8 cellular contexts compared by ENCODE assay signal in genomic region chr5:59769041-59769360, GRCh38.
DNase-seq lines count a peak whose midpoint lies in the region; ATAC-seq and TF ChIP-seq lines count a peak whose summit lies in the region.

No MANE protein-coding gene starts in this region.

- H3K27ac ChIP-seq in A673 (ENCODE audit: low read depth, low read length, poor library complexity, severe bottlenecking) (no peak overlapping the region), duodenal mucosa (ENCODE audit: low read depth, low read length) (no peak overlapping the region)
- no peak overlapping the region for H3K27ac ChIP-seq in naive thymus-derived CD4-positive, alpha-beta T cell (ENCODE audit: low read depth, low read length)

- intact Hi-C loops in A673 (cut with micrococcal nuclease; ENCODE audit: unreplicated experiment): no loop called here
- intact Hi-C loops in naive thymus-derived CD4-positive, alpha-beta T cell (cut with micrococcal nuclease): loop anchor here in 1 of 2 donors (2.0 kb wide), 1 partner anchor 22 kb away; no protein-coding TSS in a partner anchor

- H3K4me3 ChIP-seq in A673 (ENCODE audit: low read depth, low read length, poor library complexity, severe bottlenecking): peak overlapping the region; percentile 27
- peak overlapping the region; percentile 74 to 87 for H3K4me3 ChIP-seq in duodenal mucosa (ENCODE audit: low read depth in 1 of 2, low read length in 2 of 2)
- no peak overlapping the region for H3K4me3 ChIP-seq in naive thymus-derived CD4-positive, alpha-beta T cell (ENCODE audit: low read length)

- no peak for ATAC-seq in naive thymus-derived CD4-positive, alpha-beta T cell
- ATAC-seq in activated CD8-positive, alpha-beta T cell treated with anti-CD3 and anti-CD28 coated beads, Interleukin-2, amount 10 ng/mL, durations not matched to agents 7 days and 5 days: no peak

- CTCF ChIA-PET in A673 (lab: Charles Lee): no interaction called here
- CTCF ChIA-PET in naive thymus-derived CD4-positive, alpha-beta T cell (lab: Charles Lee): interaction anchor here (1.1 kb wide), 1 partner anchor 12 kb away, joined by 3 read pairs; no protein-coding TSS in a partner anchor
- CTCF ChIA-PET in activated CD8-positive, alpha-beta T cell treated with anti-CD3 and anti-CD28 coated beads, Interleukin-2, amount 10 ng/mL, durations not matched to agents 7 days and 5 days (lab: Charles Lee): no interaction called here

- H3K36me3 ChIP-seq in A673 (ENCODE audit: insufficient read depth, low read length, poor library complexity, severe bottlenecking): no peaks in the 10 kb centered on the region
- H3K36me3 ChIP-seq in duodenal mucosa (ENCODE audit: control insufficient read depth in 1 of 2, insufficient read depth in 2 of 2, low read length in 2 of 2): peaks cover 0 to 3% of the 10 kb centered on the region in 2 donors
- H3K36me3 ChIP-seq in naive thymus-derived CD4-positive, alpha-beta T cell (ENCODE audit: control insufficient read depth in 2 of 3, insufficient read depth in 3 of 3, low read length in 3 of 3): no peaks in the 10 kb centered on the region

- no peak overlapping the region; the same call in 1 of the 2 replicates for H3K27ac Mint-ChIP-seq in HFFc6
- H3K27ac Mint-ChIP-seq in naive thymus-derived CD4-positive, alpha-beta T cell: no peak overlapping the region
- no peak overlapping the region for H3K27ac Mint-ChIP-seq in activated CD8-positive, alpha-beta T cell treated with anti-CD3 and anti-CD28 coated beads, Interleukin-2, amount 10 ng/mL, durations not matched to agents 7 days and 5 days

- H3K4me1 ChIP-seq in A673 (ENCODE audit: insufficient read depth, low read length, poor library complexity, severe bottlenecking) (peaks cover 6% of the 10 kb centered on the region), duodenal mucosa (ENCODE audit: control insufficient read depth in 1 of 2, insufficient read depth in 2 of 2, low read length in 2 of 2) (peaks cover 4 to 5% of the 10 kb centered on the region in 2 donors)
- H3K4me1 ChIP-seq in naive thymus-derived CD4-positive, alpha-beta T cell (ENCODE audit: control insufficient read depth in 2 of 2, insufficient read depth in 2 of 2, low read length in 2 of 2): peaks cover 0 to 3% of the 10 kb centered on the region in 2 donors

- TF ChIP-seq CTCF in A673 (conservative IDR thresholded peaks at IDR 0.05; ENCODE audit: low read depth, low read length): no peak
- TF ChIP-seq CTCF in HFFc6 (IDR thresholded peaks at IDR 0.05): no peak

- H3K9ac ChIP-seq in duodenal mucosa (ENCODE audit: low read depth in 1 of 2, low read length in 2 of 2): peak overlapping the region; percentile 70 to 85

- peak overlapping the region; percentile 88 for H3K4me3 Mint-ChIP-seq in HFFc6
- peak overlapping the region in 8 of 10 donors; percentile 15 to 85 (median 72) for H3K4me3 Mint-ChIP-seq in naive thymus-derived CD4-positive, alpha-beta T cell
- H3K4me3 Mint-ChIP-seq in activated CD8-positive, alpha-beta T cell treated with anti-CD3 and anti-CD28 coated beads, Interleukin-2, amount 10 ng/mL, durations not matched to agents 7 days and 5 days: no peak overlapping the region

- H3K27me3 ChIP-seq in A673 (replicated peaks; ENCODE audit: insufficient read depth, low read depth, low read length, poor library complexity) (peaks cover 62% of the 10 kb centered on the region), duodenal mucosa (ENCODE audit: control insufficient read depth in 1 of 2, insufficient read depth in 2 of 2, low read length in 2 of 2) (no peaks in the 10 kb centered on the region)
- H3K27me3 ChIP-seq in naive thymus-derived CD4-positive, alpha-beta T cell (ENCODE audit: control insufficient read depth in 2 of 2, insufficient read depth in 2 of 2, low read length in 2 of 2): peaks cover 0 to 3% of the 10 kb centered on the region in 2 donors

- no TSS peak for BruUV-seq in A673 (replicated peaks; lab: Mats Ljungman, UMichigan)

- DNase-seq in A673 (ENCODE audit: low spot score) (no peak), HFFc6 (no peak), hippocampal formation (lab: John Stamatoyannopoulos, UW) (no peak), islet precursor cell (no peak), NOMO-1 treated with DMSO at 0.1 percent for 48 hours (lab: John Stamatoyannopoulos, UW; ENCODE audit: unreplicated experiment) (no peak)
- no peak for DNase-seq in naive thymus-derived CD4-positive, alpha-beta T cell
- DNase-seq in activated CD8-positive, alpha-beta T cell treated with anti-CD3 and anti-CD28 coated beads, Interleukin-2, amount 10 ng/mL, durations not matched to agents 7 days and 5 days: no peak

- peaks cover 23% of the 10 kb centered on the region for H3K4me1 Mint-ChIP-seq in HFFc6 (ENCODE audit: low read depth)
- H3K4me1 Mint-ChIP-seq in naive thymus-derived CD4-positive, alpha-beta T cell: peaks cover 0 to 24% (median 9%) of the 10 kb centered on the region in 7 donors
- no peaks in the 10 kb centered on the region for H3K4me1 Mint-ChIP-seq in activated CD8-positive, alpha-beta T cell treated with anti-CD3 and anti-CD28 coated beads, Interleukin-2, amount 10 ng/mL, durations not matched to agents 7 days and 5 days (ENCODE audit: low read depth)

- H3K36me3 Mint-ChIP-seq in HFFc6 (ENCODE audit: low read depth): no peaks in the 10 kb centered on the region
- H3K36me3 Mint-ChIP-seq in naive thymus-derived CD4-positive, alpha-beta T cell: no peaks in the 10 kb centered on the region
- no peaks in the 10 kb centered on the region for H3K36me3 Mint-ChIP-seq in activated CD8-positive, alpha-beta T cell treated with anti-CD3 and anti-CD28 coated beads, Interleukin-2, amount 10 ng/mL, durations not matched to agents 7 days and 5 days (ENCODE audit: low read depth)

- peaks cover 8% of the 10 kb centered on the region; the same call in 1 of the 2 replicates for H3K27me3 Mint-ChIP-seq in HFFc6 (ENCODE audit: insufficient read depth)
- peaks cover 34 to 61% (median 35%) of the 10 kb centered on the region in 5 donors for H3K27me3 Mint-ChIP-seq in naive thymus-derived CD4-positive, alpha-beta T cell
- peaks cover 42% of the 10 kb centered on the region for H3K27me3 Mint-ChIP-seq in activated CD8-positive, alpha-beta T cell treated with anti-CD3 and anti-CD28 coated beads, Interleukin-2, amount 10 ng/mL, durations not matched to agents 7 days and 5 days (ENCODE audit: low read depth)

- POLR2A ChIA-PET in A673 (lab: Charles Lee; ENCODE audit: low non-redundant PET): no interaction called here
- POLR2A ChIA-PET in naive thymus-derived CD4-positive, alpha-beta T cell (lab: Charles Lee): no interaction called here
- POLR2A ChIA-PET in activated CD8-positive, alpha-beta T cell treated with anti-CD3 and anti-CD28 coated beads, Interleukin-2, amount 10 ng/mL, durations not matched to agents 7 days and 5 days (lab: Charles Lee): interaction anchor here (0.6 kb wide), 1 partner anchor 17 kb away, joined by 3 read pairs; no protein-coding TSS in a partner anchor

- H3K9me3 ChIP-seq in A673 (ENCODE audit: low read depth, low read length, poor library complexity, severe bottlenecking): no peaks in the 10 kb centered on the region
- H3K9me3 ChIP-seq in duodenal mucosa (ENCODE audit: control insufficient read depth in 1 of 2, low read length in 2 of 2): no peaks in the 10 kb centered on the region
- H3K9me3 ChIP-seq in naive thymus-derived CD4-positive, alpha-beta T cell (ENCODE audit: control insufficient read depth in 2 of 3, low read length in 3 of 3): no peaks in the 10 kb centered on the region

- no peaks in the 10 kb centered on the region for H3K9me3 Mint-ChIP-seq in HFFc6
- H3K9me3 Mint-ChIP-seq in naive thymus-derived CD4-positive, alpha-beta T cell: peaks cover 0 to 3% (median 0%) of the 10 kb centered on the region in 11 donors
- no peaks in the 10 kb centered on the region for H3K9me3 Mint-ChIP-seq in activated CD8-positive, alpha-beta T cell treated with anti-CD3 and anti-CD28 coated beads, Interleukin-2, amount 10 ng/mL, durations not matched to agents 7 days and 5 days (ENCODE audit: insufficient read depth)
